8 cellular contexts compared by ENCODE assay signal in genomic region chr7:151727579-151728285, GRCh38.
DNase-seq lines count a peak whose midpoint lies in the region; TF ChIP-seq lines count a peak whose summit lies in the region.

No MANE protein-coding gene starts in this region.

- no peak for TF ChIP-seq POLR2A in Peyer's patch (IDR thresholded peaks at IDR 0.05)

- H3K9me3 ChIP-seq in Peyer's patch, result no peaks in the 10 kb centered on the region
- no peaks in the 10 kb centered on the region for H3K9me3 ChIP-seq in adipocyte (ENCODE audit: control insufficient read depth, low read length)

- peak in 1 of 6 experiments; percentile 11 for TF ChIP-seq CTCF in Peyer's patch (IDR thresholded peaks at IDR 0.05)
- TF ChIP-seq CTCF in dorsolateral prefrontal cortex (IDR thresholded peaks at IDR 0.05 in 54 of 56, conservative IDR thresholded peaks at IDR 0.05 in 2 of 56; ENCODE audit: low read depth in 1 of 56, partially characterized antibody in 56 of 56), result no peak

- H3K4me1 ChIP-seq in Peyer's patch (peaks cover 0 to 19% (median 5%) of the 10 kb centered on the region in 4 donors), adipocyte (ENCODE audit: control insufficient read depth, insufficient read depth, low read length) (peaks cover 24% of the 10 kb centered on the region)

- DNase-seq in Caki2 (ENCODE audit: low read depth), result peak; percentile 96
- peak; percentile 98 for DNase-seq in HCEC 1CT
- DNase-seq in Peyer's patch, result peak in 2 of 3 donors; percentile 65 to 87
- peak; percentile 98 for DNase-seq in adipocyte (ENCODE audit: low read depth)
- DNase-seq in kidney glomerular epithelial cell (lab: John Stamatoyannopoulos, UW), result peak; percentile 96
- DNase-seq in stimulated activated CD4-positive, alpha-beta T cell treated with anti-CD3 and anti-CD28 coated beads, TNF-alpha, amount 100 ng/mL, for 4 hours (ENCODE audit: low read depth in 3 of 3), result peak; percentile 11 to 32 (median 21)
- DNase-seq in dorsolateral prefrontal cortex, result no peak
- no peak for DNase-seq in GM19238 (ENCODE audit: insufficient read length, low spot score)

- H3K27me3 ChIP-seq in Peyer's patch (no peaks in the 10 kb centered on the region), adipocyte (replicated peaks; ENCODE audit: control insufficient read depth, insufficient read depth, low read length) (no peaks in the 10 kb centered on the region), dorsolateral prefrontal cortex (no peaks in the 10 kb centered on the region)

- no peak overlapping the region for H3K4me3 ChIP-seq in Peyer's patch
- no peak overlapping the region for H3K4me3 ChIP-seq in adipocyte (ENCODE audit: low read length)
- H3K4me3 ChIP-seq in dorsolateral prefrontal cortex, result no peak overlapping the region

- in situ Hi-C loops in Caki2 (cut with HindIII; ENCODE audit: low pct_unique_long_range_greater_than_20kb, low sequenced_read_pairs), result loop anchor here (25.0 kb wide), 1 partner anchor 365 kb away; no protein-coding TSS in a partner anchor

- H3K9ac ChIP-seq in adipocyte (ENCODE audit: low read length), result peak overlapping the region; percentile 55

- no peaks in the 10 kb centered on the region for H3K36me3 ChIP-seq in Peyer's patch
- no peaks in the 10 kb centered on the region for H3K36me3 ChIP-seq in adipocyte (ENCODE audit: control insufficient read depth, insufficient read depth, low read length, severe bottlenecking)

- intact Hi-C loops in dorsolateral prefrontal cortex (cut with DNase I), result no loop called here

- H3K27ac ChIP-seq in Peyer's patch, result peak overlapping the region in 3 of 4 donors; percentile 35 to 67 (median 55)
- H3K27ac ChIP-seq in dorsolateral prefrontal cortex, result peak overlapping the region in 2 of 59 donors; percentile 22 to 36

Comparison
In these comparisons a context has a peak if more than half of its experiments do, and no peak if none do; other contexts are left out.
1. DNase-seq: peak in Caki2 (single experiment), HCEC 1CT (single experiment), Peyer's patch (2 of 3), adipocyte (single experiment), kidney glomerular epithelial cell (single experiment) and stimulated activated CD4-positive, alpha-beta T cell treated with anti-CD3 and anti-CD28 coated beads, TNF-alpha, amount 100 ng/mL, for 4 hours (3 of 3); none in dorsolateral prefrontal cortex (0 of 10) and GM19238 (single experiment).